ENCODE assay signal across 22 cellular contexts in genomic region chr1:182415789-182416188, GRCh38. TPM values are rescaled to one million over a fixed set of nuclear protein-coding genes. Genes with fewer than 3 reads are reported as not detected.
"Had no signal": no experiment of that assay in that cellular context is flagged by ENCODE, and none has a peak within 500 bp of the region (broad histone marks: within the 10 kb centered on the region; RNA-seq: fewer than 3 reads in every experiment).

No MANE protein-coding gene starts in this region.

- H3K27ac ChIP-seq: adrenal gland, esophagus muscularis mucosa, lower lobe of right lung, spleen, suprapubic skin, transverse colon had no signal

- H3K27me3 ChIP-seq: adrenal gland, esophagus muscularis mucosa, transverse colon had no signal

- FAIRE-seq: astrocyte, bronchial epithelial cell, TTC549 had no signal

- DNase-seq: activated CD4-positive, alpha-beta T cell treated with anti-CD3 and anti-CD28 coated beads, Interleukin-2, amount 10 ng/mL, durations not matched to agents 24 days and 14 days; activated CD8-positive, alpha-beta memory T cell treated with anti-CD3 and anti-CD28 coated beads for 24 hours; activated naive CD4-positive, alpha-beta T cell treated with Interleukin-2 at 50 U/mL for 16 hours; adrenal gland; cerebellar nuclear complex; cortex of kidney; lower lobe of right lung; natural killer cell; SK-N-SH; spleen; stimulated activated naive CD4-positive, alpha-beta T cell treated with Interleukin-2 at 50 U/mL for 16 hours; transverse colon had no signal

- H3K4me2 ChIP-seq: SK-N-SH had no signal

- H3K4me3 Mint-ChIP-seq: activated CD4-positive, alpha-beta T cell treated with anti-CD3 and anti-CD28 coated beads, Interleukin-2, amount 10 ng/mL, durations not matched to agents 24 days and 14 days; natural killer cell; T-helper 2 cell treated with Interferon-gamma antibody and Interleukin-4, amounts not matched to agents 5 μg/mL and 100 μg/mL, for 36 hours; WTC11 had no signal

- H3K4me1 Mint-ChIP-seq: natural killer cell, WTC11 had no signal

- H3K9me3 ChIP-seq: adrenal gland, esophagus muscularis mucosa, lower lobe of right lung, SK-N-SH, spleen, suprapubic skin, transverse colon had no signal

- H3K9me3 Mint-ChIP-seq: activated CD4-positive, alpha-beta T cell treated with anti-CD3 and anti-CD28 coated beads, Interleukin-2, amount 10 ng/mL, durations not matched to agents 24 days and 14 days; natural killer cell; T-helper 2 cell treated with Interferon-gamma antibody and Interleukin-4, amounts not matched to agents 5 μg/mL and 100 μg/mL, for 36 hours had no signal

- H3K4me1 ChIP-seq: adrenal gland, lower lobe of right lung, spleen, transverse colon had no signal

- H3K9ac ChIP-seq: SK-N-SH had no signal

- ATAC-seq: lower lobe of right lung, WTC11 had no signal

- H3K27ac Mint-ChIP-seq: activated CD4-positive, alpha-beta T cell treated with anti-CD3 and anti-CD28 coated beads, Interleukin-2, amount 10 ng/mL, durations not matched to agents 24 days and 14 days; natural killer cell; T-helper 2 cell treated with Interferon-gamma antibody and Interleukin-4, amounts not matched to agents 5 μg/mL and 100 μg/mL, for 36 hours; WTC11 had no signal

- H3K4me3 ChIP-seq: adrenal gland, esophagus muscularis mucosa, lower lobe of right lung, spleen, suprapubic skin, transverse colon had no signal

- H3K36me3 Mint-ChIP-seq: natural killer cell, WTC11 had no signal

- H3K36me3 ChIP-seq: adrenal gland, esophagus muscularis mucosa, lower lobe of right lung, spleen, suprapubic skin, transverse colon had no signal

RNA-seq across cellular contexts. Expression of gene TEDDM1, which starts 15.3 kb away (rescaled TPM):
- total RNA-seq: activated CD4-positive, alpha-beta T cell treated with anti-CD3 and anti-CD28 coated beads, Interleukin-2, amount 10 ng/mL, durations not matched to agents 24 days and 14 days; adrenal gland; astrocyte; bronchial epithelial cell; esophagus muscularis mucosa; glomerular endothelial cell; lower lobe of right lung; mesenteric fat pad; natural killer cell; renal cortical epithelial cell; spleen; suprapubic skin; transverse colon; WTC11 had no signal
- polyA plus RNA-seq: adrenal gland, SK-N-SH, spleen had no signal

RNA-seq across cellular contexts. Expression of gene RGSL1, which starts 34.2 kb away (rescaled TPM):
- total RNA-seq: activated CD4-positive, alpha-beta T cell treated with anti-CD3 and anti-CD28 coated beads, Interleukin-2, amount 10 ng/mL, durations not matched to agents 24 days and 14 days; adrenal gland; astrocyte; bronchial epithelial cell; esophagus muscularis mucosa; glomerular endothelial cell; lower lobe of right lung; mesenteric fat pad; natural killer cell; spleen; suprapubic skin; transverse colon; WTC11 had no signal
- polyA plus RNA-seq: adrenal gland, SK-N-SH, spleen had no signal
